1 cellular context compared by ENCODE assay signal in genomic region chr12:6607751-6608591, GRCh38.
TF ChIP-seq lines count a peak whose summit lies in the region.

No MANE protein-coding gene starts in this region.

TF ChIP-seq in SK-N-SH treated with all-trans-retinoic acid at 6 μM for 48 hours, 23 proteins besides CTCF, POLR2A, EP300 and RAD21 (continued from another document):
- no peak for TF ChIP-seq TCF4 (CRISPR knock-in tag; IDR thresholded peaks at IDR 0.05; ENCODE audit: borderline replicate concordance)
- 0 out of 2 replicates have a peak, but pooled peaks have one; percentile 61 for TF ChIP-seq CSRNP3 (CRISPR knock-in tag; IDR thresholded peaks at IDR 0.05)
- TF ChIP-seq ZC3H10 (CRISPR knock-in tag; IDR thresholded peaks at IDR 0.05) = peak; percentile 74; the same call in 1 of the 2 replicates
